ENCODE assay signal across 23 cellular contexts in the genomic region with DNA sequence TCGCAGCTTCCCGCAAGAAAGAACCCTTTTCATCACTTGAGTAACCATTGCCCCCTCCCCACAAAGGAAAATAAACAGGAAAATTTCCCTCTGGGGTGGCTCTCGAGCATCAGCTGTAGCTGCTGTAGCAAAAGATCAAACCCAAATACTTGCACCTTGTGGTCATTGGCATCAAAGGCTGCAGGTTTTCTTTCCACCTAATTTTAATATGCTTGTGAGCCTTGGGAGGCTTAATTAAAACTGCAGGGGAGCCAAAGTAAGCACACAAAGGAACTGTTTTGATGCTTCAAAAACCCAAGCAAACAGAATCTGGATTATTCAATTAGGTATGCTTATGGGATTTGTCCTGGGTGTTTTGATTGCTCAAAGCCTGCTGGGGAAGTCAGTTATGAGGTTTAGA.
"Had no signal": no experiment of that assay in that cellular context is flagged by ENCODE, and none has a peak within 500 bp of the region (broad histone marks: within the 10 kb centered on the region; RNA-seq: fewer than 3 reads in every experiment).

No MANE protein-coding gene starts in this region.

- DNase-seq: endodermal cell; erythroblast; foreskin melanocyte; head of caudate nucleus; kidney; left cardiac atrium; left ventricle myocardium inferior; mesenchymal stem cell; midbrain; nephron progenitor cell; psoas muscle; retina; right lobe of liver; stimulated activated CD4-positive, alpha-beta T cell treated with anti-CD3 and anti-CD28 coated beads, Interleukin-4, amount 100 ng/mL, for 1 hour; stimulated activated CD8-positive, alpha-beta memory T cell treated with anti-CD3 and anti-CD28 coated beads, Interleukin-4, amount 100 ng/mL, for 48 hours; upper lobe of right lung had no signal

- H3K27me3 Mint-ChIP-seq: stimulated activated naive CD8-positive, alpha-beta T cell treated with anti-CD3 and anti-CD28 coated beads, Interleukin-15, Interleukin-2, amounts not matched to agents 100 ng/mL and 50 ng/mL, for 24 hours had no signal

- H3K36me3 ChIP-seq: left ventricle myocardium inferior, neutrophil, right lobe of liver, tibial nerve, upper lobe of right lung, vagina had no signal

- ATAC-seq: left cardiac atrium; psoas muscle; right lobe of liver; stimulated activated memory B cell treated with anti-CD40 and anti-IgM and Interleukin-4, amounts not matched to agents 10 μg/mL and 1 μg/mL and 100 μg/mL, for 72 hours; upper lobe of right lung had no signal

- H3K4me1 Mint-ChIP-seq: stimulated activated memory B cell treated with anti-CD40 and anti-IgM and Interleukin-4, amounts not matched to agents 10 μg/mL and 1 μg/mL and 100 μg/mL, for 72 hours had no signal

- H3K27ac Mint-ChIP-seq: endodermal cell; nephron progenitor cell; stimulated activated memory B cell treated with anti-CD40 and anti-IgM and Interleukin-4, amounts not matched to agents 10 μg/mL and 1 μg/mL and 100 μg/mL, for 72 hours; stimulated activated naive CD8-positive, alpha-beta T cell treated with anti-CD3 and anti-CD28 coated beads, Interleukin-15, Interleukin-2, amounts not matched to agents 100 ng/mL and 50 ng/mL, for 24 hours had no signal

- H3K9me3 ChIP-seq: left ventricle myocardium inferior, neutrophil, psoas muscle, right lobe of liver, tibial nerve, upper lobe of right lung, vagina had no signal

- H3K27me3 ChIP-seq: neutrophil, right lobe of liver, tibial nerve, upper lobe of right lung, vagina had no signal

- H3K27ac ChIP-seq: hepatocyte, left ventricle myocardium inferior, neutrophil, psoas muscle, right lobe of liver, tibial nerve, upper lobe of right lung, vagina had no signal

- H3K4me1 ChIP-seq: left ventricle myocardium inferior, psoas muscle, right lobe of liver, tibial nerve, upper lobe of right lung, vagina had no signal

- H3K4me3 Mint-ChIP-seq: endodermal cell; nephron progenitor cell; stimulated activated memory B cell treated with anti-CD40 and anti-IgM and Interleukin-4, amounts not matched to agents 10 μg/mL and 1 μg/mL and 100 μg/mL, for 72 hours; stimulated activated naive CD8-positive, alpha-beta T cell treated with anti-CD3 and anti-CD28 coated beads, Interleukin-15, Interleukin-2, amounts not matched to agents 100 ng/mL and 50 ng/mL, for 24 hours had no signal

- H3K36me3 Mint-ChIP-seq: stimulated activated memory B cell treated with anti-CD40 and anti-IgM and Interleukin-4, amounts not matched to agents 10 μg/mL and 1 μg/mL and 100 μg/mL, for 72 hours had no signal

- H3K4me3 ChIP-seq: hepatocyte, left ventricle myocardium inferior, lung, psoas muscle, right lobe of liver, tibial nerve, upper lobe of right lung, vagina had no signal

- H3K9me3 Mint-ChIP-seq: endodermal cell; nephron progenitor cell; stimulated activated memory B cell treated with anti-CD40 and anti-IgM and Interleukin-4, amounts not matched to agents 10 μg/mL and 1 μg/mL and 100 μg/mL, for 72 hours; stimulated activated naive CD8-positive, alpha-beta T cell treated with anti-CD3 and anti-CD28 coated beads, Interleukin-15, Interleukin-2, amounts not matched to agents 100 ng/mL and 50 ng/mL, for 24 hours had no signal
